In the genomic region with DNA sequence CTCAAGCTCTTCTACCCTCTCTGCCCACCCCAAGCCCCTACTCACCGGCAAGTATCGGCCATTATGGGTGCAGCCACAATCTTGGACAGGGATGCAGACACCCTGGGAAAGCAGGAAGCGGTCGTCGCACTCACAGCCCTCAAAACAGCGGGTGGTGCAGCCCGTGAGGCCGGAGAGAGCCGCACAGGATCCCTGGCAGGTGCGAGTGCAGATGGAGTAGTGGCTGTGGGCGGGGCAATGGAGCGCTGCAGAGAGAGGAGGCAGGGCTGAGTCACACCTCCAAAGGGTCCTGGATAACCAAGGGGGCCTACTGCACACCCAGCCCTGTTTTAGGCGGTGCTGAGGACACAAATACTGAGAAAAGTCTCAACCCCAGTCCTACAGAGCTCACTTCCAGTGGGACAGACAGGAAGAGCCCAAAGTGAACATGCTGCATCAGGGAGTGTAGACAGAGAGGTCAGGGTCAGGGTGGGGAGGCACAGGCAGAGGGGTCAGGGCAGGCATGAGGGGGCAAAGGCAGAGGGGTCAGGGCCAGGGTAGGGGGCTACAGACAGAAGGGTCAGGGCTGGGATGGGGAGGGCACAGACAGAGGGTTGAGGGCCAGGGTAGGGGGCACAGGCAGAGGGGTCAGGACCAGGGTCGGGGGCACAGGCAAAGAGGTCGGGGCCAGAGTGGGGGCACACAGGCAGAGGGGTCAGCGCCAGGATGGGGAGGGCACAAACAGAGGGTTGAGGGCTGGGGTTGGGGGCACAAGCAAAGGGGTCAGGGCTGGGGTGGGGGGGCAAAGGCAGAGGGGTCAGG, we compare ENCODE assay signal across 20 cellular contexts. TPM values are rescaled to one million over a fixed set of nuclear protein-coding genes. Genes with fewer than 3 reads are reported as not detected.
A peak's percentile ranks its signal among the peaks of the same experiment; 100 is the strongest.
DNase-seq lines count a peak whose midpoint lies in the region; ATAC-seq lines count a peak whose summit lies in the region.
"Had no signal": no experiment of that assay in that cellular context is flagged by ENCODE, and none has a peak within 500 bp of the region (broad histone marks: within the 10 kb centered on the region; RNA-seq: fewer than 3 reads in every experiment).

No MANE protein-coding gene starts in this region.

- no peak overlapping the region for H4K5ac ChIP-seq in mesendoderm (ENCODE audit: low read length)

- H3K36me3 ChIP-seq in mesendoderm (ENCODE audit: control insufficient read depth, insufficient read depth, low read length), result no peaks in the 10 kb centered on the region
- H3K36me3 ChIP-seq: adrenal gland, gastroesophageal sphincter, pancreas had no signal

- H3K4me1 ChIP-seq in mesendoderm (ENCODE audit: control insufficient read depth, low read depth, low read length), result no peaks in the 10 kb centered on the region
- H3K4me1 ChIP-seq: A549, adrenal gland, gastroesophageal sphincter, pancreas had no signal

- WGBS in mesendoderm (ENCODE audit: extremely low coverage, insufficient coverage, low lambda C conversion rate), result no CpG with 5 or more reads among the region's 16 CpGs

- DNase-seq in NCI-H2081 (lab: John Stamatoyannopoulos, UW) (peak; percentile 41 to 67), NCI-H2081 treated with DMSO at 0.1 percent for 48 hours (lab: John Stamatoyannopoulos, UW) (no peak), NCI-H146 (lab: John Stamatoyannopoulos, UW) (peak; percentile 93), NCI-H748 (lab: John Stamatoyannopoulos, UW; ENCODE audit: unreplicated experiment) (peak; percentile 86), mesendoderm (peak; percentile 40), ecto neural progenitor cell (ENCODE audit: low spot score) (no peak)
- DNase-seq: activated CD4-positive, alpha-beta T cell treated with anti-CD3 and anti-CD28 coated beads for 4 hours; activated T-cell treated with anti-CD3 and anti-CD28 coated beads, Interleukin-2, amount 50 U/mL, for 48 hours; adrenal gland; CD8-positive, alpha-beta T cell; Kasumi-1; NCI-H446; pancreas; stimulated activated naive CD4-positive, alpha-beta T cell treated with Interleukin-2 at 50 U/mL for 16 hours; T-helper 2 cell had no signal

- H2BK5ac ChIP-seq in mesendoderm (ENCODE audit: low read length), result no peak overlapping the region

- no peak overlapping the region for H3K56ac ChIP-seq in mesendoderm (ENCODE audit: low read length)

- no peak overlapping the region for H3K4me3 ChIP-seq in mesendoderm (ENCODE audit: low read length)
- H3K4me3 ChIP-seq: A549, adrenal gland, gastroesophageal sphincter, pancreas, skin epidermis had no signal

- no peak overlapping the region for H2BK120ac ChIP-seq in mesendoderm (ENCODE audit: low read depth, low read length)

- no peak overlapping the region for H2BK15ac ChIP-seq in mesendoderm (replicated peaks; ENCODE audit: low read depth)

- no peak for ATAC-seq in HG02870 (IDR thresholded peaks at IDR 0.05; ENCODE audit: unreplicated experiment)
- ATAC-seq in GM21526 (IDR thresholded peaks at IDR 0.05; ENCODE audit: low FRiP score, unreplicated experiment), result no peak
- ATAC-seq: A549; CD8-positive, alpha-beta T cell; gastroesophageal sphincter; pancreas had no signal

- no peak overlapping the region for H4K8ac ChIP-seq in mesendoderm (ENCODE audit: low read depth, low read length)

- no peaks in the 10 kb centered on the region for H3K79me1 ChIP-seq in mesendoderm (ENCODE audit: low read length)

- no peak overlapping the region for H3K23ac ChIP-seq in mesendoderm (ENCODE audit: low read length)

- H2AK5ac ChIP-seq in mesendoderm (ENCODE audit: low read length), result no peak overlapping the region

- H3K4ac ChIP-seq in mesendoderm (ENCODE audit: low read depth, low read length), result no peak overlapping the region

- no peak overlapping the region for H3K9ac ChIP-seq in mesendoderm (ENCODE audit: low read length)

- H3K27me3 ChIP-seq in mesendoderm (ENCODE audit: insufficient read depth, low read length, poor library complexity), result no peaks in the 10 kb centered on the region
- H3K27me3 ChIP-seq: adrenal gland, pancreas had no signal

- no peak overlapping the region for H3K18ac ChIP-seq in mesendoderm (ENCODE audit: low read length)

- H3K4me2 ChIP-seq in mesendoderm (ENCODE audit: low read length), result no peak overlapping the region
- H3K4me2 ChIP-seq: A549 had no signal

- no peaks in the 10 kb centered on the region for H3K79me2 ChIP-seq in mesendoderm (ENCODE audit: control insufficient read depth, insufficient read depth, low read length)

- no peak overlapping the region for H3K27ac ChIP-seq in mesendoderm (ENCODE audit: low read depth, low read length)
- H3K27ac ChIP-seq: A549, adrenal gland, gastroesophageal sphincter, pancreas, skin epidermis had no signal

RNA-seq across cellular contexts. Expression of gene FBL, which starts 24.2 kb away (rescaled TPM):
- 572 TPM for polyA plus RNA-seq in mesendoderm (2013, experiment 1 of 2)
- polyA plus RNA-seq in mesendoderm (2013, experiment 2 of 2), result 587 TPM

RNA-seq across cellular contexts. Expression of gene DYRK1B, which starts 36.4 kb away (rescaled TPM):
- polyA plus RNA-seq in mesendoderm (2013, experiment 1 of 2), result 5.9 TPM
- 5.9 TPM for polyA plus RNA-seq in mesendoderm (2013, experiment 2 of 2)

Comparison
In these comparisons a context has a peak if more than half of its experiments do, and no peak if none do; other contexts are left out.
1. DNase-seq: peak in NCI-H2081 (2 of 2), NCI-H146 (single experiment), NCI-H748 (single experiment) and mesendoderm (single experiment); none in NCI-H2081 treated with DMSO at 0.1 percent for 48 hours (single experiment) and ecto neural progenitor cell (single experiment).